In genomic region chr7:75687246-75688088, GRCh38 we compare ENCODE assay signal across 24 cellular contexts. TPM values are rescaled to one million over a fixed set of nuclear protein-coding genes. Genes with fewer than 3 reads are reported as not detected.
DNase-seq lines count a peak whose midpoint lies in the region; ATAC-seq and TF ChIP-seq lines count a peak whose summit lies in the region.
"Had no signal": no experiment of that assay in that cellular context is flagged by ENCODE, and none has a peak within 500 bp of the region (broad histone marks: within the 10 kb centered on the region; RNA-seq: fewer than 3 reads in every experiment).

No MANE protein-coding gene starts in this region.

- H3K9me3 Mint-ChIP-seq in effector memory CD8-positive, alpha-beta T cell, result no peaks in the 10 kb centered on the region
- no peaks in the 10 kb centered on the region for H3K9me3 Mint-ChIP-seq in nephron
- H3K9me3 Mint-ChIP-seq: activated naive CD4-positive, alpha-beta T cell treated with anti-CD3 and anti-CD28 coated beads, Interleukin-2, amount 50 U/mL, for 24 hours; central memory CD8-positive, alpha-beta T cell; natural killer cell treated with Interleukin-12 subunit alpha and Interleukin-12 subunit beta and Interleukin-15 and Interleukin-18, amount 100 ng/mL, for 72 hours had no signal

- H3K27me3 Mint-ChIP-seq in effector memory CD8-positive, alpha-beta T cell, result no peaks in the 10 kb centered on the region
- H3K27me3 Mint-ChIP-seq in nephron (ENCODE audit: low read depth), result peaks cover 7% of the 10 kb centered on the region
- H3K27me3 Mint-ChIP-seq: central memory CD8-positive, alpha-beta T cell; natural killer cell treated with Interleukin-12 subunit alpha and Interleukin-12 subunit beta and Interleukin-15 and Interleukin-18, amount 100 ng/mL, for 72 hours had no signal

- peak; percentile 39 for DNase-seq in NCI-H345 (lab: John Stamatoyannopoulos, UW)
- no peak for DNase-seq in NCI-H345 treated with DMSO at 0.1 percent for 48 hours (lab: John Stamatoyannopoulos, UW; ENCODE audit: unreplicated experiment)
- DNase-seq in effector memory CD8-positive, alpha-beta T cell, result no peak
- no peak for DNase-seq in NOMO-1 (lab: John Stamatoyannopoulos, UW; ENCODE audit: unreplicated experiment in 2 of 2)
- DNase-seq in foreskin keratinocyte, result no peak
- no peak for DNase-seq in DMS53 (lab: John Stamatoyannopoulos, UW)
- DNase-seq: activated CD4-positive, alpha-beta T cell treated with anti-CD3 and anti-CD28 coated beads, Interleukin-2, amount 50 U/mL, for 1 hour; AML-193; aorta; Caco-2; effector CD4-positive, alpha-beta T cell; gastrocnemius medialis; GM23248; NCI-H446 treated with DMSO at 0.1 percent for 48 hours; NK-92 treated with Interleukin-12 subunit alpha and Interleukin-12 subunit beta, amount 100 ng/mL, for 24 hours; testis; WERI-Rb-1 had no signal

- peaks cover 6 to 9% of the 10 kb centered on the region in 2 donors for H3K4me1 Mint-ChIP-seq in effector memory CD8-positive, alpha-beta T cell (ENCODE audit: low read depth in 2 of 2)
- peaks cover 25% of the 10 kb centered on the region for H3K4me1 Mint-ChIP-seq in nephron
- H3K4me1 Mint-ChIP-seq: activated naive CD4-positive, alpha-beta T cell treated with anti-CD3 and anti-CD28 coated beads, Interleukin-2, amount 50 U/mL, for 24 hours had no signal

- ATAC-seq in effector memory CD8-positive, alpha-beta T cell (replicated peaks), result no peak
- no peak for ATAC-seq in foreskin keratinocyte
- ATAC-seq in HG03432 (IDR thresholded peaks at IDR 0.05; ENCODE audit: unreplicated experiment), result no peak
- ATAC-seq: gastrocnemius medialis had no signal

- no peaks in the 10 kb centered on the region for H3K27me3 ChIP-seq in foreskin keratinocyte
- H3K27me3 ChIP-seq: esophagus muscularis mucosa, testis had no signal

- no peak overlapping the region for H3K27ac ChIP-seq in foreskin keratinocyte
- H3K27ac ChIP-seq: esophagus muscularis mucosa, gastrocnemius medialis, GM23248, SK-N-MC, testis, WERI-Rb-1 had no signal

- H3K36me3 Mint-ChIP-seq in effector memory CD8-positive, alpha-beta T cell (ENCODE audit: insufficient read depth), result peaks cover 5% of the 10 kb centered on the region
- no peaks in the 10 kb centered on the region for H3K36me3 Mint-ChIP-seq in nephron (ENCODE audit: low read depth)
- H3K36me3 Mint-ChIP-seq: activated naive CD4-positive, alpha-beta T cell treated with anti-CD3 and anti-CD28 coated beads, Interleukin-2, amount 50 U/mL, for 24 hours; natural killer cell treated with Interleukin-12 subunit alpha and Interleukin-12 subunit beta and Interleukin-15 and Interleukin-18, amount 100 ng/mL, for 72 hours had no signal

- TF ChIP-seq CTCF in nephron (IDR thresholded peaks at IDR 0.05; ENCODE audit: unreplicated experiment in 3 of 3), result no peak
- TF ChIP-seq CTCF in foreskin keratinocyte (conservative IDR thresholded peaks at IDR 0.05), result no peak

- no peak overlapping the region for H3K4me3 Mint-ChIP-seq in effector memory CD8-positive, alpha-beta T cell
- peak overlapping the region in 1 of 3 experiments; percentile 37 for H3K4me3 Mint-ChIP-seq in nephron
- H3K4me3 Mint-ChIP-seq: activated naive CD4-positive, alpha-beta T cell treated with anti-CD3 and anti-CD28 coated beads, Interleukin-2, amount 50 U/mL, for 24 hours; central memory CD8-positive, alpha-beta T cell; natural killer cell treated with Interleukin-12 subunit alpha and Interleukin-12 subunit beta and Interleukin-15 and Interleukin-18, amount 100 ng/mL, for 72 hours had no signal

- peak overlapping the region; percentile 67 to 77 for H3K27ac Mint-ChIP-seq in effector memory CD8-positive, alpha-beta T cell
- peak overlapping the region; percentile 44 to 78 (median 48) for H3K27ac Mint-ChIP-seq in nephron
- H3K27ac Mint-ChIP-seq: activated naive CD4-positive, alpha-beta T cell treated with anti-CD3 and anti-CD28 coated beads, Interleukin-2, amount 50 U/mL, for 24 hours had no signal

- no peaks in the 10 kb centered on the region for H3K4me1 ChIP-seq in foreskin keratinocyte
- H3K4me1 ChIP-seq: gastrocnemius medialis had no signal

RNA-seq across cellular contexts. Expression of gene HIP1, which starts 51.3 kb away (rescaled TPM):
- 15.8 and 16.0 TPM in 2 replicates for total RNA-seq in foreskin keratinocyte
- polyA plus RNA-seq in foreskin keratinocyte, result 4.4 and 5.1 TPM in 2 replicates
